In the genomic region with DNA sequence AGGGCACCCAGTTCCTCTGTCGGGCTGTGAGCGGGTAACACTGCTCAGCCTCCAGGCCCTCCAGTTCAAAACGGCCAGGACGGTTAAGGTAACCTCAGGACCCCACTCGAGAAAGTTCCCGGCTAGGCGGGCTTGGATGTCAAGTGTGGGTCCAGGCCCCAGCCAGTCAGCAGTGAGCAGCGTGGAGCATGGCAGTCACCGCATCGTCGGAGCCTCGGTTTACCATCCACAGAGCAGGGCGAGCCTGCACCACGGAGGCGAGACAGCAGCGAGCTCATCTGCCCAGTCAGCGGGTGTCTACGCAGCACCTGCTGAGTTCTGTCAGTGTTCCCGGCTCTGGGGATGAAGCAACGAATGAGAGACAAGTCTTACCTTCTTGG, we compare ENCODE assay signal across 30 cellular contexts.
"Had no signal": no experiment of that assay in that cellular context is flagged by ENCODE, and none has a peak within 500 bp of the region (broad histone marks: within the 10 kb centered on the region; RNA-seq: fewer than 3 reads in every experiment).

No MANE protein-coding gene starts in this region.

- H3K9me3 ChIP-seq: adrenal gland, ascending aorta, body of pancreas, breast epithelium had no signal

- H3K27me3 ChIP-seq: adrenal gland, ascending aorta, body of pancreas, brain microvascular endothelial cell, breast epithelium, cardiac muscle cell had no signal

- H3K4me1 ChIP-seq: adrenal gland, ascending aorta, body of pancreas, breast epithelium had no signal

- H3K27ac ChIP-seq: adrenal gland, ascending aorta, body of pancreas, brain microvascular endothelial cell, breast epithelium, cardiac muscle cell had no signal

- DNase-seq: activated effector memory CD4-positive, alpha-beta T cell treated with anti-CD3 and anti-CD28 coated beads, Interleukin-2, amount 50 U/mL, for 16 hours; activated effector memory CD4-positive, alpha-beta T cell treated with Interleukin-2 at 50 U/mL for 16 hours; activated gamma-delta T cell; activated gamma-delta T cell treated with Interleukin-2 at 50 U/mL for 16 hours; activated naive CD4-positive, alpha-beta T cell; activated naive CD4-positive, alpha-beta T cell treated with anti-CD3 and anti-CD28 coated beads for 36 hours; activated naive CD4-positive, alpha-beta T cell treated with anti-CD3 and anti-CD28 coated beads, Interleukin-2, amount 10 ng/mL, durations not matched to agents 7 days and 5 days; activated naive CD4-positive, alpha-beta T cell treated with anti-CD3 and anti-CD28 coated beads, Interleukin-2, amount 50 U/mL, for 16 hours; activated naive CD4-positive, alpha-beta T cell treated with Interleukin-2 at 50 U/mL for 16 hours; activated naive CD8-positive, alpha-beta T cell treated with anti-CD3 and anti-CD28 coated beads for 36 hours; activated naive CD8-positive, alpha-beta T cell treated with anti-CD3 and anti-CD28 coated beads, Interleukin-2, amount 10 ng/mL, durations not matched to agents 7 days and 5 days; activated naive CD8-positive, alpha-beta T cell treated with anti-CD3 and anti-CD28 coated beads, Interleukin-2, amount 50 U/mL, for 24 hours; activated T-cell treated with anti-CD3 and anti-CD28 coated beads, Interleukin-2, amount 50 U/mL, for 1 hour; activated T-cell treated with anti-CD3 and anti-CD28 coated beads, Interleukin-2, amount 50 U/mL, for 24 hours; activated T-cell treated with anti-CD3 and anti-CD28 coated beads, Interleukin-2, amount 50 U/mL, for 4 hours; activated T-cell treated with anti-CD3 and anti-CD28 coated beads, Interleukin-2, amount 50 U/mL, for 48 hours; activated T-cell treated with anti-CD3 and anti-CD28 coated beads, Interleukin-2, amount 50 U/mL, for 72 hours; adrenal gland; amniotic stem cell; amygdala; anterior cingulate cortex; aorta; body of pancreas; brain microvascular endothelial cell; caudate nucleus; central memory CD4-positive, alpha-beta T cell; cerebellar nuclear complex had no signal

- H3K4me3 ChIP-seq: adrenal gland, ascending aorta, body of pancreas, breast epithelium, cardiac muscle cell had no signal
